ENCODE assay signal across 8 cellular contexts in genomic region chr2:42812899-42813479, GRCh38. TPM values are rescaled to one million over a fixed set of nuclear protein-coding genes. Genes with fewer than 3 reads are reported as not detected.
DNase-seq lines count a peak whose midpoint lies in the region; ATAC-seq and TF ChIP-seq lines count a peak whose summit lies in the region.

No MANE protein-coding gene starts in this region.

- H3K27ac Mint-ChIP-seq in CD14-positive monocyte = peak overlapping the region in 4 of 7 donors; percentile 50 to 79 (median 72)
- no peak overlapping the region for H3K27ac Mint-ChIP-seq in activated naive CD8-positive, alpha-beta T cell treated with anti-CD3 and anti-CD28 coated beads for 36 hours

- H3K36me3 ChIP-seq in lower lobe of right lung = no peaks in the 10 kb centered on the region

- peaks cover 3% of the 10 kb centered on the region for H3K9me3 ChIP-seq in lower lobe of right lung

- H3K4me3 ChIP-seq in HFF-Myc (replicated peaks; ENCODE audit: low read depth, low read length) = no peak overlapping the region
- no peak overlapping the region for H3K4me3 ChIP-seq in lower lobe of right lung

- peaks cover 18 to 43% (median 42%) of the 10 kb centered on the region in 7 donors for H3K9me3 Mint-ChIP-seq in CD14-positive monocyte
- H3K9me3 Mint-ChIP-seq in activated naive CD8-positive, alpha-beta T cell treated with anti-CD3 and anti-CD28 coated beads for 36 hours = peaks cover 1% of the 10 kb centered on the region

- H3K36me3 Mint-ChIP-seq in CD14-positive monocyte = peaks cover 0 to 4% of the 10 kb centered on the region in 2 donors
- H3K36me3 Mint-ChIP-seq in activated naive CD8-positive, alpha-beta T cell treated with anti-CD3 and anti-CD28 coated beads for 36 hours = peaks cover 11% of the 10 kb centered on the region

- ATAC-seq in lower lobe of right lung (no peak), GM21786 (IDR thresholded peaks at IDR 0.05; ENCODE audit: unreplicated experiment) (no peak)

- peaks cover 32% of the 10 kb centered on the region for H3K4me1 Mint-ChIP-seq in CD14-positive monocyte
- peaks cover 22% of the 10 kb centered on the region for H3K4me1 Mint-ChIP-seq in activated naive CD8-positive, alpha-beta T cell treated with anti-CD3 and anti-CD28 coated beads for 36 hours

- H3K27me3 Mint-ChIP-seq in CD14-positive monocyte (ENCODE audit: low read depth in 3 of 3) = peaks cover 3 to 9% (median 6%) of the 10 kb centered on the region in 3 donors
- H3K27me3 Mint-ChIP-seq in activated naive CD8-positive, alpha-beta T cell treated with anti-CD3 and anti-CD28 coated beads for 36 hours = peaks cover 4% of the 10 kb centered on the region

- DNase-seq in CD14-positive monocyte (ENCODE audit: low spot score) (no peak), HFF-Myc (ENCODE audit: extremely low read depth, low read depth) (no peak), lower lobe of right lung (no peak), retina (no peak), activated T-cell treated with anti-CD3 and anti-CD28 coated beads for 4 hours (no peak), cortex of kidney (lab: John Stamatoyannopoulos, UW) (no peak)
- DNase-seq in activated naive CD8-positive, alpha-beta T cell treated with anti-CD3 and anti-CD28 coated beads for 36 hours = no peak

- peaks cover 15% of the 10 kb centered on the region for H3K4me1 ChIP-seq in lower lobe of right lung

- intact Hi-C loops in CD14-positive monocyte (cut with micrococcal nuclease) (loop anchor here (10.0 kb wide), 2 partner anchors 292 to 402 kb away; no protein-coding TSS in a partner anchor), lower lobe of right lung (cut with DNase I) (no loop called here)

- H3K27me3 ChIP-seq in lower lobe of right lung (ENCODE audit: low read depth) = no peaks in the 10 kb centered on the region

- no peak overlapping the region for H3K27ac ChIP-seq in lower lobe of right lung

- H3K4me3 Mint-ChIP-seq in CD14-positive monocyte = no peak overlapping the region
- peak overlapping the region; percentile 37 for H3K4me3 Mint-ChIP-seq in activated naive CD8-positive, alpha-beta T cell treated with anti-CD3 and anti-CD28 coated beads for 36 hours

- TF ChIP-seq CTCF in CD14-positive monocyte (IDR thresholded peaks at IDR 0.05) = peak; percentile 73
- peak; percentile 43 for TF ChIP-seq CTCF in HFF-Myc (IDR thresholded peaks at IDR 0.05; ENCODE audit: low read depth, low read length, missing control alignments)
- TF ChIP-seq CTCF in lower lobe of right lung (IDR thresholded peaks at IDR 0.05) = peak; percentile 59

RNA-seq across cellular contexts. Expression of gene HAAO, which starts 20.6 kb away (rescaled TPM):
- polyA plus RNA-seq in CD14-positive monocyte = 10 to 100 TPM; 10.5 to 15.0 TPM
- total RNA-seq in activated naive CD8-positive, alpha-beta T cell treated with anti-CD3 and anti-CD28 coated beads for 36 hours = 1 to 10 TPM in 1 of 2 experiments, under 1 TPM in 1; 0.33 to 1.1 TPM
- 6.1 TPM for total RNA-seq in lower lobe of right lung

RNA-seq across cellular contexts. Expression of gene OXER1, which starts 49.1 kb away (rescaled TPM):
- polyA plus RNA-seq in CD14-positive monocyte = 1 to 10 TPM; 3.8 to 5.7 TPM
- under 1 TPM in 1 of 2 experiments, not detected in 1; 0.16 TPM for total RNA-seq in activated naive CD8-positive, alpha-beta T cell treated with anti-CD3 and anti-CD28 coated beads for 36 hours
- total RNA-seq in lower lobe of right lung = 1.9 TPM
